In genomic region chr11:64778473-64779298, GRCh38 we compare ENCODE assay signal across 8 cellular contexts. TPM values are rescaled to one million over a fixed set of nuclear protein-coding genes. Genes with fewer than 3 reads are reported as not detected.
DNase-seq lines count a peak whose midpoint lies in the region; ATAC-seq and TF ChIP-seq lines count a peak whose summit lies in the region.

A gene with protein sequence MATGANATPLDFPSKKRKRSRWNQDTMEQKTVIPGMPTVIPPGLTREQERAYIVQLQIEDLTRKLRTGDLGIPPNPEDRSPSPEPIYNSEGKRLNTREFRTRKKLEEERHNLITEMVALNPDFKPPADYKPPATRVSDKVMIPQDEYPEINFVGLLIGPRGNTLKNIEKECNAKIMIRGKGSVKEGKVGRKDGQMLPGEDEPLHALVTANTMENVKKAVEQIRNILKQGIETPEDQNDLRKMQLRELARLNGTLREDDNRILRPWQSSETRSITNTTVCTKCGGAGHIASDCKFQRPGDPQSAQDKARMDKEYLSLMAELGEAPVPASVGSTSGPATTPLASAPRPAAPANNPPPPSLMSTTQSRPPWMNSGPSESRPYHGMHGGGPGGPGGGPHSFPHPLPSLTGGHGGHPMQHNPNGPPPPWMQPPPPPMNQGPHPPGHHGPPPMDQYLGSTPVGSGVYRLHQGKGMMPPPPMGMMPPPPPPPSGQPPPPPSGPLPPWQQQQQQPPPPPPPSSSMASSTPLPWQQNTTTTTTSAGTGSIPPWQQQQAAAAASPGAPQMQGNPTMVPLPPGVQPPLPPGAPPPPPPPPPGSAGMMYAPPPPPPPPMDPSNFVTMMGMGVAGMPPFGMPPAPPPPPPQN (minus strand): TSS chr11:64778542. CDS start chr11:64778392, 150 bp downstream.

- peaks cover 46% of the 10 kb centered on the region for H3K4me1 Mint-ChIP-seq in activated T-helper 2 cell treated with anti-CD3 and anti-CD28 coated beads, Interferon-gamma antibody, Interleukin-2, Interleukin-4, amounts not matched to agents 10 μg/mL and 5 μg/mL and 100 μg/mL, durations not matched to agents 14 hours and 24 hours and 36 hours (ENCODE audit: low read depth)
- H3K4me1 Mint-ChIP-seq in natural killer cell = peaks cover 44 to 46% of the 10 kb centered on the region in 2 donors

- H3K4me1 ChIP-seq in RWPE2 (ENCODE audit: insufficient read depth, poor library complexity, severe bottlenecking) = peaks cover 14% of the 10 kb centered on the region

- intact Hi-C loops in activated T-helper 2 cell treated with anti-CD3 and anti-CD28 coated beads, Interferon-gamma antibody, Interleukin-2, Interleukin-4, amounts not matched to agents 10 μg/mL and 5 μg/mL and 100 μg/mL, durations not matched to agents 14 hours and 24 hours and 36 hours (cut with micrococcal nuclease) = loop anchor here (1.0 to 10.0 kb wide), 4 partner anchors 24 to 473 kb away; partner anchors contain the start of genes ATG2A, ESRRA, MAP4K2 and RASGRP2
- intact Hi-C loops in natural killer cell (cut with micrococcal nuclease) = loop anchor here (1.0 to 10.0 kb wide), 4 partner anchors 14 to 336 kb away; partner anchors contain the start of genes EHD1, TM7SF2 and ZNHIT2

- H3K4me3 Mint-ChIP-seq in activated T-helper 2 cell treated with anti-CD3 and anti-CD28 coated beads, Interferon-gamma antibody, Interleukin-2, Interleukin-4, amounts not matched to agents 10 μg/mL and 5 μg/mL and 100 μg/mL, durations not matched to agents 14 hours and 24 hours and 36 hours (ENCODE audit: low read depth) = peak within 1 kb of the TSS; percentile 89
- peak within 1 kb of the TSS; percentile 95 for H3K4me3 Mint-ChIP-seq in natural killer cell

- TF ChIP-seq CTCF in RWPE2 (IDR thresholded peaks at IDR 0.05; ENCODE audit: poor library complexity, severe bottlenecking) (no peak), natural killer cell (IDR thresholded peaks at IDR 0.05) (no peak)

- DNase-seq in EL (peak; percentile 100), H4 (ENCODE audit: low spot score) (peak; percentile 100), LoVo (ENCODE audit: low spot score) (peak; percentile 99), RWPE2 (ENCODE audit: low spot score) (peak; percentile 99), fibroblast of peridontal ligament (ENCODE audit: extremely low read depth) (peak; percentile 100), natural killer cell (peak; percentile 97)
- peak; percentile 100 for DNase-seq in activated T-helper 2 cell treated with anti-CD3 and anti-CD28 coated beads, Interferon-gamma antibody, Interleukin-2, Interleukin-4, amounts not matched to agents 10 μg/mL and 5 μg/mL and 100 μg/mL, durations not matched to agents 14 hours and 24 hours and 36 hours (ENCODE audit: low spot score)
- peak; percentile 99 for DNase-seq in stimulated activated naive CD4-positive, alpha-beta T cell treated with Interleukin-2 at 50 U/mL for 16 hours (lab: John Stamatoyannopoulos, UW)

- H3K4me3 ChIP-seq in RWPE2 (ENCODE audit: severe bottlenecking) = peak within 1 kb of the TSS; percentile 77

- H3K27me3 ChIP-seq in RWPE2 (ENCODE audit: insufficient read depth, poor library complexity, severe bottlenecking) = no peaks in the 10 kb centered on the region

- peaks cover 39% of the 10 kb centered on the region for H3K36me3 ChIP-seq in RWPE2 (ENCODE audit: low read depth)

- peak within 1 kb of the TSS; percentile 97 for H3K27ac ChIP-seq in RWPE2 (ENCODE audit: poor library complexity, severe bottlenecking)

- H3K9me3 ChIP-seq in RWPE2 (ENCODE audit: severe bottlenecking) = no peaks in the 10 kb centered on the region

- ATAC-seq in RWPE2 (ENCODE audit: low read depth) (peak; percentile 95), natural killer cell (peak; percentile 79 to 92 (median 81))

- no peaks in the 10 kb centered on the region for H3K27me3 Mint-ChIP-seq in activated T-helper 2 cell treated with anti-CD3 and anti-CD28 coated beads, Interferon-gamma antibody, Interleukin-2, Interleukin-4, amounts not matched to agents 10 μg/mL and 5 μg/mL and 100 μg/mL, durations not matched to agents 14 hours and 24 hours and 36 hours (ENCODE audit: low read depth)
- no peaks in the 10 kb centered on the region for H3K27me3 Mint-ChIP-seq in natural killer cell (ENCODE audit: low read depth in 2 of 2)

- H3K36me3 Mint-ChIP-seq in activated T-helper 2 cell treated with anti-CD3 and anti-CD28 coated beads, Interferon-gamma antibody, Interleukin-2, Interleukin-4, amounts not matched to agents 10 μg/mL and 5 μg/mL and 100 μg/mL, durations not matched to agents 14 hours and 24 hours and 36 hours (ENCODE audit: low read depth) = peaks cover 46% of the 10 kb centered on the region
- peaks cover 27% of the 10 kb centered on the region for H3K36me3 Mint-ChIP-seq in natural killer cell

- H3K27ac Mint-ChIP-seq in activated T-helper 2 cell treated with anti-CD3 and anti-CD28 coated beads, Interferon-gamma antibody, Interleukin-2, Interleukin-4, amounts not matched to agents 10 μg/mL and 5 μg/mL and 100 μg/mL, durations not matched to agents 14 hours and 24 hours and 36 hours = peak within 1 kb of the TSS; percentile 99
- peak within 1 kb of the TSS; percentile 97 to 100 for H3K27ac Mint-ChIP-seq in natural killer cell

- no peaks in the 10 kb centered on the region for H3K9me3 Mint-ChIP-seq in activated T-helper 2 cell treated with anti-CD3 and anti-CD28 coated beads, Interferon-gamma antibody, Interleukin-2, Interleukin-4, amounts not matched to agents 10 μg/mL and 5 μg/mL and 100 μg/mL, durations not matched to agents 14 hours and 24 hours and 36 hours
- no peaks in the 10 kb centered on the region for H3K9me3 Mint-ChIP-seq in natural killer cell

RNA-seq across cellular contexts. Expression of the gene that starts here (rescaled TPM):
- 79.6 and 94.1 TPM in 2 replicates for total RNA-seq in H4 (2014; rRNA removed; shearing (Covaris generic))
- total RNA-seq in activated T-helper 2 cell treated with anti-CD3 and anti-CD28 coated beads, Interferon-gamma antibody, Interleukin-2, Interleukin-4, amounts not matched to agents 10 μg/mL and 5 μg/mL and 100 μg/mL, durations not matched to agents 14 hours and 24 hours and 36 hours = 460 and 461 TPM in 2 replicates
- 100 to 1,000 TPM; 841 to 864 (median 845) TPM for total RNA-seq in natural killer cell

Comparison
In these comparisons a context has a peak if more than half of its experiments do, and no peak if none do; other contexts are left out.
1. Peak in every context shown above with its lines: DNase-seq, ATAC-seq, H3K4me3 ChIP-seq and H3K27ac ChIP-seq.